8 cellular contexts compared by ENCODE assay signal in genomic region chr15:70097337-70098169, GRCh38. TPM values are rescaled to one million over a fixed set of nuclear protein-coding genes. Genes with fewer than 3 reads are reported as not detected.
A peak's percentile ranks its signal among the peaks of the same experiment; 100 is the strongest.
DNase-seq lines count a peak whose midpoint lies in the region; ATAC-seq and TF ChIP-seq lines count a peak whose summit lies in the region.

TLE3 (minus strand) TSS chr15:70097917; CDS start chr15:70096798, 1,119 bp downstream.

- DNase-seq in NCI-H1436 treated with DMSO at 0.1 percent for 48 hours (lab: John Stamatoyannopoulos, UW) (peak; percentile 83), T-helper 1 cell (peak; percentile 94 to 98 (median 97)), amniotic epithelial cell (ENCODE audit: low read depth) (peak; percentile 97), heart right ventricle (peak; percentile 98), posterior vena cava (ENCODE audit: low spot score) (peak; percentile 100), ureter (ENCODE audit: low spot score) (peak; percentile 99)

- intact Hi-C loops in heart right ventricle (cut with DNase I): loop anchor here in 7 of 10 donors (5.0 to 10.0 kb wide), 12 partner anchors 60 to 623 kb away; no protein-coding TSS in a partner anchor
- intact Hi-C loops in posterior vena cava (cut with DNase I): loop anchor here in 1 of 2 donors (5.0 kb wide), 1 partner anchor 35 kb away; no protein-coding TSS in a partner anchor

- TF ChIP-seq CTCF in GM12875 (IDR thresholded peaks at IDR 0.05; ENCODE audit: borderline replicate concordance, insufficient read depth, low read depth, low read length): peak; percentile 44
- peak; percentile 27 to 71 (median 56) for TF ChIP-seq CTCF in heart right ventricle (IDR thresholded peaks at IDR 0.05)

- no peaks in the 10 kb centered on the region for H3K9me3 ChIP-seq in heart right ventricle

- peak within 1 kb of the TSS; percentile 70 to 99 (median 94) for H3K27ac ChIP-seq in heart right ventricle

- peaks cover 0 to 7% (median 0%) of the 10 kb centered on the region in 7 donors for H3K27me3 ChIP-seq in heart right ventricle

- peaks cover 32 to 85% (median 73%) of the 10 kb centered on the region in 9 donors for H3K4me1 ChIP-seq in heart right ventricle

- ATAC-seq in HG02840 (IDR thresholded peaks at IDR 0.05; ENCODE audit: low FRiP score, unreplicated experiment) (peak; percentile 36), heart right ventricle (peak; percentile 67 to 80 (median 74))

- 0% methylated on average over 76 of the region's 76 CpGs for WGBS in heart right ventricle, 2 donors

- peaks cover 0 to 21% (median 0%) of the 10 kb centered on the region in 9 donors for H3K36me3 ChIP-seq in heart right ventricle

- peak within 1 kb of the TSS; percentile 94 for H3K4me3 ChIP-seq in GM12875 (ENCODE audit: low read depth, low read length)
- H3K4me3 ChIP-seq in heart right ventricle: peak within 1 kb of the TSS; percentile 54 to 90 (median 80)

RNA-seq across cellular contexts. Expression of gene TLE3, which starts in this region (rescaled TPM):
- total RNA-seq in heart right ventricle: 10 to 100 TPM in 9 of 10 donors, 1 to 10 TPM in 1; 9.7 to 21.7 (median 13.6) TPM
- polyA plus RNA-seq in heart right ventricle: 1 to 10 TPM; 7.5 to 8.4 TPM
- 10 to 100 TPM; 45.5 to 50.9 TPM for total RNA-seq in posterior vena cava
- total RNA-seq in ureter: 37.8 TPM

Comparison
In these comparisons a context has a peak if more than half of its experiments do, and no peak if none do; other contexts are left out.
1. Peak in every context shown above with its lines: DNase-seq, ATAC-seq, H3K4me3 ChIP-seq and H3K27ac ChIP-seq.